ENCODE assay signal across 10 cellular contexts in genomic region chr11:10592331-10592730, GRCh38. TPM values are rescaled to one million over a fixed set of nuclear protein-coding genes. Genes with fewer than 3 reads are reported as not detected.
A peak's percentile ranks its signal among the peaks of the same experiment; 100 is the strongest.
DNase-seq lines count a peak whose midpoint lies in the region; ATAC-seq and TF ChIP-seq lines count a peak whose summit lies in the region.
"Had no signal": no experiment of that assay in that cellular context is flagged by ENCODE, and none has a peak within 500 bp of the region (broad histone marks: within the 10 kb centered on the region; RNA-seq: fewer than 3 reads in every experiment).

No MANE protein-coding gene starts in this region.

- 30 to 32% methylated on average over 2 of the region's 2 CpGs for WGBS in lung, 2 donors

- ATAC-seq in lung (ENCODE audit: insufficient read depth, low FRiP score) (peak; percentile 73), HG03565 (IDR thresholded peaks at IDR 0.05; ENCODE audit: unreplicated experiment) (no peak), HG02884 (IDR thresholded peaks at IDR 0.05; ENCODE audit: unreplicated experiment) (no peak)
- ATAC-seq: Panc1 had no signal

- no peak for TF ChIP-seq RAD21 in Ishikawa (IDR thresholded peaks at IDR 0.05; ENCODE audit: low read depth)

- H3K36me3 ChIP-seq in A673 (ENCODE audit: insufficient read depth, low read length, poor library complexity, severe bottlenecking) (no peaks in the 10 kb centered on the region), breast epithelium (no peaks in the 10 kb centered on the region), lung (ENCODE audit: control insufficient read depth in 2 of 2, insufficient read depth in 2 of 2, low read length in 2 of 2) (no peaks in the 10 kb centered on the region)

- no peak for TF ChIP-seq POLR2A in breast epithelium (IDR thresholded peaks at IDR 0.05)

- TF ChIP-seq CTCF in A673 (conservative IDR thresholded peaks at IDR 0.05; ENCODE audit: low read depth, low read length) = no peak
- no peak for TF ChIP-seq CTCF in breast epithelium (IDR thresholded peaks at IDR 0.05)
- TF ChIP-seq CTCF in lung (IDR thresholded peaks at IDR 0.05; ENCODE audit: control extremely low read depth, extremely low read depth) = no peak

- peak; percentile 64 for DNase-seq in A673 (ENCODE audit: low spot score)
- DNase-seq in breast epithelium (ENCODE audit: low spot score in 2 of 2) = no peak
- no peak for DNase-seq in lung (ENCODE audit: low spot score)
- DNase-seq in activated T-cell treated with anti-CD3 and anti-CD28 coated beads for 4 hours = no peak
- DNase-seq in DMS 273 (lab: John Stamatoyannopoulos, UW; ENCODE audit: unreplicated experiment) = no peak
- DNase-seq: activated T-cell treated with anti-CD3 and anti-CD28 coated beads, Interleukin-2, amount 50 U/mL, for 48 hours had no signal

- H3K27ac ChIP-seq in A673 (ENCODE audit: low read depth, low read length, poor library complexity, severe bottlenecking) (peak overlapping the region; percentile 94), breast epithelium (peak overlapping the region; percentile 45 to 58), lung (ENCODE audit: low read depth in 1 of 2, low read length in 1 of 2) (no peak overlapping the region)

- H3K27me3 ChIP-seq in A673 (replicated peaks; ENCODE audit: insufficient read depth, low read depth, low read length, poor library complexity) (no peaks in the 10 kb centered on the region), breast epithelium (no peaks in the 10 kb centered on the region), lung (ENCODE audit: control insufficient read depth, insufficient read depth) (no peaks in the 10 kb centered on the region)

- H3K4me3 ChIP-seq in A673 (ENCODE audit: low read depth, low read length, poor library complexity, severe bottlenecking) = no peak overlapping the region
- no peak overlapping the region for H3K4me3 ChIP-seq in breast epithelium
- no peak overlapping the region for H3K4me3 ChIP-seq in lung

- intact Hi-C loops in A673 (cut with micrococcal nuclease; ENCODE audit: unreplicated experiment) = no loop called here
- intact Hi-C loops in breast epithelium (cut with DNase I; ENCODE audit: low total_unique reads) = no loop called here

- no peak for TF ChIP-seq EP300 in Ishikawa (IDR thresholded peaks at IDR 0.05; ENCODE audit: borderline replicate concordance)

- CTCF ChIA-PET in A673 (lab: Charles Lee) = no interaction called here

- H3K9me3 ChIP-seq in A673 (ENCODE audit: low read depth, low read length, poor library complexity, severe bottlenecking) (no peaks in the 10 kb centered on the region), breast epithelium (no peaks in the 10 kb centered on the region), lung (ENCODE audit: control insufficient read depth in 2 of 2, insufficient read depth in 1 of 2, low read length in 1 of 2) (peaks cover 0 to 1% of the 10 kb centered on the region in 2 donors)

- no TSS peak for BruUV-seq in A673 (replicated peaks; lab: Mats Ljungman, UMichigan)

- H3K4me1 ChIP-seq in A673 (ENCODE audit: insufficient read depth, low read length, poor library complexity, severe bottlenecking) = peaks cover 43% of the 10 kb centered on the region
- no peaks in the 10 kb centered on the region for H3K4me1 ChIP-seq in breast epithelium
- H3K4me1 ChIP-seq in lung (ENCODE audit: control insufficient read depth in 2 of 2, insufficient read depth in 2 of 2, low read length in 2 of 2) = peaks cover 0 to 5% of the 10 kb centered on the region in 2 donors

- POLR2A ChIA-PET in A673 (lab: Charles Lee; ENCODE audit: low non-redundant PET) = no interaction called here

TF ChIP-seq in Ishikawa, 13 proteins besides CTCF, POLR2A, EP300 and RAD21:
- TF ChIP-seq CEBPB (IDR thresholded peaks at IDR 0.05) = peak; percentile 88
- no peak for TF ChIP-seq EGR1 (IDR thresholded peaks at IDR 0.05)
- no peak for TF ChIP-seq ZBTB7A (IDR thresholded peaks at IDR 0.05; ENCODE audit: low read depth)

RNA-seq across cellular contexts. Expression of gene LYVE1, which starts 23.9 kb away (rescaled TPM):
- 0.11 and 0.15 TPM in 2 replicates for total RNA-seq in A673 (2021)
- total RNA-seq in breast epithelium = 100 to 1,000 TPM in 1 of 3 donors, 10 to 100 TPM in 2; 39.2 to 218 (median 51.8) TPM
- total RNA-seq in lung = 10 to 100 TPM; 51.2 to 70.8 TPM
- polyA plus RNA-seq in lung = 10 to 100 TPM; 22.5 to 22.6 TPM

RNA-seq across cellular contexts. Expression of gene RNF141, which starts 51.3 kb away (rescaled TPM):
- total RNA-seq in A673 (2021) (36.4 and 48.4 TPM in 2 replicates), breast epithelium (10 to 100 TPM; 31.1 to 54.1 (median 45.8) TPM), lung (10 to 100 TPM; 45.5 to 63.8 TPM)
- polyA plus RNA-seq in lung = 10 to 100 TPM; 14.8 to 21.2 TPM

Comparison
In these comparisons a context has a peak if more than half of its experiments do, and no peak if none do; other contexts are left out.
1. H3K27ac ChIP-seq: peak in A673 (single experiment) and breast epithelium (2 of 2); none in lung (0 of 2).
2. RNA of gene LYVE1, which starts 23.9 kb away (total RNA-seq): 51.2 to 70.8 TPM in lung and 39.2 to 218 TPM in breast epithelium; 0.11 to 0.15 TPM in A673; every median in the first group is over 10 times any median in the second.